ENCODE assay signal across 1 cellular context in the genomic region with DNA sequence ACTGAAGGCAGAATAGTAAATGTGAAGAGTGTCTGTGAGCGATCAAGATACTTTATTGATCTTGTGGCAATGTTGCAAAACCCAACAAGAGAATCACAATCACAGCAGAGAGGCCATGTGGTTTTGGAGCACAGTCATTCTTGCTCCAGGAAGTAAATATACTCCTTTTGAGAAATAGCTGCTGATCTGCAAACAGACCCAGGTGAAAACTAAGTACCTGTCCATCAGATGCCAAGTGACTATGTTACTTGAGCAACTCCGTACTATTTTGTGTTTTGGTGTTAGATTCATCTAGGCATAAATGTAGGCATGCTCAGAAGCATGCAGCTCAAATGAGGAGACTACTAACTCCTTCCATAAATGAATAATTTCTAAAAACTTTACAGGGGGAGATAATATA.
TF ChIP-seq lines count a peak whose summit lies in the region.

No MANE protein-coding gene starts in this region.

TF ChIP-seq in SK-N-SH treated with all-trans-retinoic acid at 6 μM for 48 hours, 23 proteins besides CTCF, POLR2A, EP300 and RAD21 (continued from another document):
- TF ChIP-seq ZNF565 (CRISPR knock-in tag; conservative IDR thresholded peaks at IDR 0.05; ENCODE audit: low read depth) (no peak), CSDC2 (CRISPR knock-in tag; IDR thresholded peaks at IDR 0.05) (no peak), ISL1 (CRISPR knock-in tag; IDR thresholded peaks at IDR 0.05) (no peak)
